In genomic region chr14:69932391-69932790, GRCh38 we compare ENCODE assay signal across 2 cellular contexts.
TF ChIP-seq lines count a peak whose summit lies in the region.

No MANE protein-coding gene starts in this region.

TF ChIP-seq in H1, 55 proteins besides CTCF, POLR2A, EP300 and RAD21:
- no peak for TF ChIP-seq CHD1 (IDR thresholded peaks at IDR 0.05; ENCODE audit: low read depth, low read length)
- TF ChIP-seq MAFK (IDR thresholded peaks at IDR 0.05; ENCODE audit: low read depth, low read length) = no peak
- TF ChIP-seq CHD7 (IDR thresholded peaks at IDR 0.05; ENCODE audit: insufficient replicate concordance, low read length) = no peak
- no peak for TF ChIP-seq SP1 (IDR thresholded peaks at IDR 0.05; ENCODE audit: low read depth, low read length)
- no peak for TF ChIP-seq POU5F1 (IDR thresholded peaks at IDR 0.05; ENCODE audit: low read depth, low read length)
- TF ChIP-seq TBP (IDR thresholded peaks at IDR 0.05; ENCODE audit: low read depth, low read length) = no peak
- TF ChIP-seq TAF1 (IDR thresholded peaks at IDR 0.05; ENCODE audit: low read depth, low read length) = no peak
- TF ChIP-seq EGR1 (IDR thresholded peaks at IDR 0.05; ENCODE audit: borderline replicate concordance, low read depth, low read length) = no peak
- TF ChIP-seq ATF2 (IDR thresholded peaks at IDR 0.05; ENCODE audit: low read length) = no peak
- no peak for TF ChIP-seq TEAD4 (IDR thresholded peaks at IDR 0.05; ENCODE audit: low read depth, low read length)
- TF ChIP-seq ATF3 (IDR thresholded peaks at IDR 0.05; ENCODE audit: insufficient read depth, low read depth, low read length) = no peak
- TF ChIP-seq KDM5A (IDR thresholded peaks at IDR 0.05; ENCODE audit: low read length) = no peak
- TF ChIP-seq SUZ12 (IDR thresholded peaks at IDR 0.05; ENCODE audit: low read length) = no peak
- TF ChIP-seq BACH1 (IDR thresholded peaks at IDR 0.05; ENCODE audit: low read length) = no peak
- TF ChIP-seq SIN3A (conservative IDR thresholded peaks at IDR 0.05 in 1 of 2, IDR thresholded peaks at IDR 0.05 in 1 of 2; ENCODE audit: low read depth in 1 of 2, low read length in 2 of 2) = no peak
- no peak for TF ChIP-seq CTBP2 (IDR thresholded peaks at IDR 0.05; ENCODE audit: borderline replicate concordance, insufficient read depth, insufficient read length, low read length)

TF ChIP-seq in neural cell, 6 proteins besides CTCF, POLR2A, EP300 and RAD21:
- TF ChIP-seq SMC3 (conservative IDR thresholded peaks at IDR 0.05; ENCODE audit: poor library complexity) = no peak
- no peak for TF ChIP-seq POLR2AphosphoS5 (IDR thresholded peaks at IDR 0.05)
- TF ChIP-seq MXI1 (conservative IDR thresholded peaks at IDR 0.05; ENCODE audit: poor library complexity, severe bottlenecking) = no peak
- no peak for TF ChIP-seq REST (IDR thresholded peaks at IDR 0.05; ENCODE audit: borderline replicate concordance)
- no peak for TF ChIP-seq EZH2 (IDR thresholded peaks at IDR 0.05; ENCODE audit: borderline replicate concordance, insufficient read depth, low read length, poor library complexity, severe bottlenecking)
- TF ChIP-seq TAF1 (IDR thresholded peaks at IDR 0.05; ENCODE audit: low read depth) = no peak
TF ChIP-seq in neural cell: peak in this region for 0.
